Comparison of ENCODE assay signal across 9 cellular contexts in genomic region chr19:11538232-11539036, GRCh38. TPM values are rescaled to one million over a fixed set of nuclear protein-coding genes. Genes with fewer than 3 reads are reported as not detected.
DNase-seq lines count a peak whose midpoint lies in the region; ATAC-seq and TF ChIP-seq lines count a peak whose summit lies in the region.
"Had no signal": no experiment of that assay in that cellular context is flagged by ENCODE, and none has a peak within 500 bp of the region (broad histone marks: within the 10 kb centered on the region; RNA-seq: fewer than 3 reads in every experiment).

Gene CNN1, plus strand, starts transcription at chr19:11538851. Its CDS starts 77 bp downstream, at chr19:11538928.

- H3K4me1 Mint-ChIP-seq in H9 (peaks cover 14 to 24% of the 10 kb centered on the region in 2 experiments), brain (peaks cover 31% of the 10 kb centered on the region)
- peaks cover 40% of the 10 kb centered on the region for H3K4me1 Mint-ChIP-seq in stimulated activated memory B cell treated with anti-CD40 and anti-IgM and Interleukin-4, amounts not matched to agents 10 μg/mL and 1 μg/mL and 100 μg/mL, for 72 hours
- peaks cover 7 to 14% (median 9%) of the 10 kb centered on the region in 4 donors for H3K4me1 Mint-ChIP-seq in CD4-positive, alpha-beta memory T cell

- no peak within 1 kb of the TSS for H3K56ac ChIP-seq in H9 (ENCODE audit: insufficient read length, low read depth, low read length)

- H3K27ac Mint-ChIP-seq in H9 (peak within 1 kb of the TSS; percentile 1 to 89 (median 48); a peak in 3 of 7 replicates), brain (peak within 1 kb of the TSS in 3 of 5 experiments; percentile 17 to 84 (median 59))
- H3K27ac Mint-ChIP-seq in stimulated activated memory B cell treated with anti-CD40 and anti-IgM and Interleukin-4, amounts not matched to agents 10 μg/mL and 1 μg/mL and 100 μg/mL, for 72 hours, result peak within 1 kb of the TSS; percentile 50
- H3K27ac Mint-ChIP-seq in CD4-positive, alpha-beta memory T cell, result peak within 1 kb of the TSS in 1 of 7 donors; percentile 59

- no peak for TF ChIP-seq CTCF in H9 (conservative IDR thresholded peaks at IDR 0.05)
- no peak for TF ChIP-seq CTCF in brain (conservative IDR thresholded peaks at IDR 0.05)

- WGBS in H9 (ENCODE audit: extremely low coverage, insufficient read length, low lambda C conversion rate), result no CpG with 5 or more reads among the region's 21 CpGs

- POLR2A ChIA-PET in CD4-positive, alpha-beta memory T cell (lab: Charles Lee; ENCODE audit: partially characterized antibody), result no interaction called here

- H4K91ac ChIP-seq in H9 (ENCODE audit: insufficient read length, low read depth, low read length), result no peak within 1 kb of the TSS

- no peak within 1 kb of the TSS for H3T11ph ChIP-seq in H9 (ENCODE audit: low read length)

- H3K9ac ChIP-seq in H9 (ENCODE audit: extremely low read depth, insufficient read length, low read length), result no peak within 1 kb of the TSS

- no peak for ATAC-seq in stimulated activated memory B cell treated with anti-CD40 and anti-IgM and Interleukin-4, amounts not matched to agents 10 μg/mL and 1 μg/mL and 100 μg/mL, for 72 hours
- no peak for ATAC-seq in GM21423 (IDR thresholded peaks at IDR 0.05; ENCODE audit: unreplicated experiment)

- H4K8ac ChIP-seq in H9 (replicated peaks; ENCODE audit: insufficient read length, low read depth, low read length), result no peak within 1 kb of the TSS

- peak within 1 kb of the TSS; percentile 66; the same call in 1 of the 2 replicates for H3K14ac ChIP-seq in H9 (ENCODE audit: insufficient read depth, low read length)

- no peak within 1 kb of the TSS for H2BK20ac ChIP-seq in H9 (ENCODE audit: low read depth, low read length, poor library complexity, severe bottlenecking)

- no peak within 1 kb of the TSS for H2BK12ac ChIP-seq in H9 (ENCODE audit: insufficient read length, low read depth, low read length)

- no peaks in the 10 kb centered on the region; a peak in 1 of 5 replicates for H3K9me3 Mint-ChIP-seq in H9
- H3K9me3 Mint-ChIP-seq in brain, result no peaks in the 10 kb centered on the region
- H3K9me3 Mint-ChIP-seq in stimulated activated memory B cell treated with anti-CD40 and anti-IgM and Interleukin-4, amounts not matched to agents 10 μg/mL and 1 μg/mL and 100 μg/mL, for 72 hours, result no peaks in the 10 kb centered on the region
- H3K9me3 Mint-ChIP-seq in CD4-positive, alpha-beta memory T cell, result peaks cover 0 to 2% (median 0%) of the 10 kb centered on the region in 8 donors

- no peak within 1 kb of the TSS for H2BK5ac ChIP-seq in H9 (ENCODE audit: insufficient read length, low read length)

- H3K36me3 ChIP-seq in CD4-positive, alpha-beta memory T cell (ENCODE audit: insufficient read depth, low read length), result no peaks in the 10 kb centered on the region

- no peaks in the 10 kb centered on the region for H3K79me1 ChIP-seq in H9 (ENCODE audit: insufficient read depth, low read depth, low read length, poor library complexity, severe bottlenecking)

- H3K23me2 ChIP-seq in H9 (ENCODE audit: insufficient read length, low read depth, low read length, poor library complexity, severe bottlenecking), result peaks cover 9% of the 10 kb centered on the region

- peaks cover 4% of the 10 kb centered on the region; the same call in 1 of the 2 replicates for H3K4me1 ChIP-seq in H9 (ENCODE audit: insufficient read depth, low read length)
- peaks cover 15% of the 10 kb centered on the region for H3K4me1 ChIP-seq in CD4-positive, alpha-beta memory T cell (ENCODE audit: insufficient read depth, low read length)

- H3K27me3 ChIP-seq in H9 (ENCODE audit: insufficient read depth, low read length), result no peaks in the 10 kb centered on the region
- peaks cover 7% of the 10 kb centered on the region for H3K27me3 ChIP-seq in CD4-positive, alpha-beta memory T cell (ENCODE audit: insufficient read depth, low read length)

- no peak within 1 kb of the TSS for H2BK15ac ChIP-seq in H9 (ENCODE audit: low read depth, low read length)

- no peak within 1 kb of the TSS for H3K27ac ChIP-seq in H9 (ENCODE audit: insufficient read length, low read depth, low read length)
- H3K27ac ChIP-seq in CD4-positive, alpha-beta memory T cell (ENCODE audit: low read depth, low read length), result no peak within 1 kb of the TSS

- H3K27me3 Mint-ChIP-seq in H9 (ENCODE audit: low read depth) (peaks cover 14% of the 10 kb centered on the region), brain (peaks cover 14% of the 10 kb centered on the region)
- peaks cover 26% of the 10 kb centered on the region for H3K27me3 Mint-ChIP-seq in stimulated activated memory B cell treated with anti-CD40 and anti-IgM and Interleukin-4, amounts not matched to agents 10 μg/mL and 1 μg/mL and 100 μg/mL, for 72 hours
- peaks cover 7 to 12% of the 10 kb centered on the region in 2 donors for H3K27me3 Mint-ChIP-seq in CD4-positive, alpha-beta memory T cell

- peak within 1 kb of the TSS; percentile 44 for H3K4me2 ChIP-seq in H9 (ENCODE audit: insufficient read depth, insufficient read length, low read length)

- intact Hi-C loops in CD4-positive, alpha-beta memory T cell (cut with micrococcal nuclease), result no loop called here

- CTCF ChIA-PET in CD4-positive, alpha-beta memory T cell (lab: Charles Lee; ENCODE audit: partially characterized antibody), result no interaction called here

- no peaks in the 10 kb centered on the region for H3K9me3 ChIP-seq in H9 (ENCODE audit: control insufficient read depth, low read depth, low read length)
- no peaks in the 10 kb centered on the region for H3K9me3 ChIP-seq in CD4-positive, alpha-beta memory T cell (ENCODE audit: control insufficient read depth in 1 of 2, low read length in 2 of 2)

- H3K79me2 ChIP-seq in H9 (ENCODE audit: insufficient read depth, low read length), result no peaks in the 10 kb centered on the region

- DNase-seq in H9, result peak; percentile 88
- peak; percentile 85 for DNase-seq in iPS-NIHi11 (ENCODE audit: low spot score)
- DNase-seq in CD4-positive, alpha-beta memory T cell, result no peak
- DNase-seq in A172 (ENCODE audit: low spot score), result no peak
- DNase-seq in GDM1 (lab: John Stamatoyannopoulos, UW), result no peak

- no peak within 1 kb of the TSS for H3K23ac ChIP-seq in H9 (ENCODE audit: insufficient read length, low read depth, low read length)

- H3K4ac ChIP-seq in H9 (ENCODE audit: low read depth, low read length), result no peak within 1 kb of the TSS

- no peak within 1 kb of the TSS for H3K4me3 ChIP-seq in CD4-positive, alpha-beta memory T cell (ENCODE audit: low read length in 2 of 2)

- H2AK5ac ChIP-seq in H9 (ENCODE audit: insufficient read length, low read length), result no peak within 1 kb of the TSS

- peak within 1 kb of the TSS; percentile 50 to 71 for H3K4me3 Mint-ChIP-seq in H9
- peak within 1 kb of the TSS in 3 of 5 experiments; percentile 66 to 70 (median 66) for H3K4me3 Mint-ChIP-seq in brain
- no peak within 1 kb of the TSS for H3K4me3 Mint-ChIP-seq in stimulated activated memory B cell treated with anti-CD40 and anti-IgM and Interleukin-4, amounts not matched to agents 10 μg/mL and 1 μg/mL and 100 μg/mL, for 72 hours
- H3K4me3 Mint-ChIP-seq in CD4-positive, alpha-beta memory T cell, result peak within 1 kb of the TSS in 1 of 8 donors; percentile 58

- H2AFZ ChIP-seq in H9 (ENCODE audit: low read length), result no peak within 1 kb of the TSS

- H4K20me1 ChIP-seq in H9 (ENCODE audit: control insufficient read depth, insufficient read depth, insufficient read length), result no peaks in the 10 kb centered on the region

- H3K18ac ChIP-seq in H9 (ENCODE audit: insufficient read length, low read depth, low read length), result peak within 1 kb of the TSS; percentile 5

- H3K36me3 Mint-ChIP-seq in H9 (ENCODE audit: insufficient read depth in 1 of 3, low read depth in 3 of 3), result no peaks in the 10 kb centered on the region
- H3K36me3 Mint-ChIP-seq in brain, result no peaks in the 10 kb centered on the region
- no peaks in the 10 kb centered on the region for H3K36me3 Mint-ChIP-seq in stimulated activated memory B cell treated with anti-CD40 and anti-IgM and Interleukin-4, amounts not matched to agents 10 μg/mL and 1 μg/mL and 100 μg/mL, for 72 hours
- no peaks in the 10 kb centered on the region for H3K36me3 Mint-ChIP-seq in CD4-positive, alpha-beta memory T cell

- H4K5ac ChIP-seq in H9 (ENCODE audit: insufficient read length, low read depth, low read length), result no peak within 1 kb of the TSS

- no peak within 1 kb of the TSS for H2BK120ac ChIP-seq in H9 (ENCODE audit: low read depth, low read length, poor library complexity, severe bottlenecking)

RNA-seq across cellular contexts. Expression of gene CNN1, which starts in this region (rescaled TPM):
- total RNA-seq in H9 (2021), result 15.7 and 17.9 TPM in 2 replicates
- 3.1 TPM for polyA plus RNA-seq in brain (ENCODE audit: insufficient read depth, low read depth, low replicate concordance)
- not detected for total RNA-seq in CD4-positive, alpha-beta memory T cell
- polyA plus RNA-seq in CD4-positive, alpha-beta memory T cell, result not detected
- 0.78 and 1.9 TPM in 2 replicates for total RNA-seq in A172 (2014; rRNA removed; shearing (Covaris generic))
- polyA plus RNA-seq: neural cell had no signal

Comparison
In these comparisons a context has a peak if more than half of its experiments do, and no peak if none do; other contexts are left out.
1. DNase-seq: peak in H9 (single experiment) and iPS-NIHi11 (single experiment); none in CD4-positive, alpha-beta memory T cell (0 of 5), A172 (single experiment) and GDM1 (single experiment).